In the genomic region with DNA sequence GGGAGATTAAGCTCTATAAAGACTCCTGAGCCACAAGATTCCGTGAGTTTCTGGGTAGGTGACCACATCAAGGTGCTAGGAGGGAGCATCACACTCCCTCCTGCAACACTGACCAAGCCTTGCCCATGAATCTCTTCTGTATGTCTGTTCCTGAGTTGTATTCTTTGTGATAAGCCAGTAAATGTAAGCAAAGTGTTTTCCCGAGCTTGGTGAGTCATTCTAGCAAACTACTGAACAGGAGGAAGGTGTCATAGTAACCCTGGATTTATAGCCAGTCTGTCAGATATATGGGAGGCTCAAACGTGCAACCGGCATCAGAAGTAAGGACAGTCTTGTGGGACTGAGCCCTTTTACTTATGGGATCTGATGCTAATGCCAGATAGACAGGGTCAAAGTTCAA, we compare ENCODE assay signal across 29 cellular contexts.
DNase-seq lines count a peak whose midpoint lies in the region; FAIRE-seq and TF ChIP-seq lines count a peak whose summit lies in the region.
"Had no signal": no experiment of that assay in that cellular context is flagged by ENCODE, and none has a peak within 500 bp of the region (broad histone marks: within the 10 kb centered on the region; RNA-seq: fewer than 3 reads in every experiment).

No MANE protein-coding gene starts in this region.

- 42 to 43% methylated on average over 4 of the region's 4 CpGs for WGBS in tibial nerve, 2 donors

- H4K20me1 ChIP-seq in PC-9 (ENCODE audit: insufficient read depth), result no peaks in the 10 kb centered on the region
- no peaks in the 10 kb centered on the region for H4K20me1 ChIP-seq in fibroblast of lung (ENCODE audit: control insufficient read depth, extremely low read depth, insufficient read depth, low read length)

- POLR2A ChIA-PET in PC-9 (lab: Charles Lee; ENCODE audit: unreplicated experiment), result no interaction called here

- H3F3A ChIP-seq in PC-9 (ENCODE audit: insufficient read depth, low read depth), result no peaks in the 10 kb centered on the region

- H3K27ac Mint-ChIP-seq in type B pancreatic cell, result no peak overlapping the region
- H3K27ac Mint-ChIP-seq: activated naive CD4-positive, alpha-beta T cell treated with anti-CD3 and anti-CD28 coated beads, Interleukin-2, amount 50 U/mL, for 24 hours; stimulated activated naive CD8-positive, alpha-beta T cell treated with anti-CD3 and anti-CD28 coated beads, Interleukin-15, amount 100 ng/mL, for 72 hours; WTC11 had no signal

- no peak for TF ChIP-seq EP300 in tibial nerve (IDR thresholded peaks at IDR 0.05)

- peaks cover 4% of the 10 kb centered on the region for H3K4me1 Mint-ChIP-seq in type B pancreatic cell (ENCODE audit: unreplicated experiment)
- H3K4me1 Mint-ChIP-seq: activated naive CD4-positive, alpha-beta T cell treated with anti-CD3 and anti-CD28 coated beads, Interleukin-2, amount 50 U/mL, for 24 hours; stimulated activated naive CD8-positive, alpha-beta T cell treated with anti-CD3 and anti-CD28 coated beads, Interleukin-15, amount 100 ng/mL, for 72 hours had no signal

- H3K4me3 Mint-ChIP-seq in type B pancreatic cell, result no peak overlapping the region
- H3K4me3 Mint-ChIP-seq: activated naive CD4-positive, alpha-beta T cell treated with anti-CD3 and anti-CD28 coated beads, Interleukin-2, amount 50 U/mL, for 24 hours; neural crest cell; stimulated activated naive CD8-positive, alpha-beta T cell treated with anti-CD3 and anti-CD28 coated beads, Interleukin-15, amount 100 ng/mL, for 72 hours; WTC11 had no signal

- H3K4me3 ChIP-seq in PC-9 (no peak overlapping the region), fibroblast of lung (replicated peaks in 1 of 4; ENCODE audit: control extremely low read depth in 1 of 4, insufficient read depth in 1 of 4, low read depth in 3 of 4, low read length in 4 of 4) (no peak overlapping the region), tibial nerve (no peak overlapping the region)
- H3K4me3 ChIP-seq: lung, sigmoid colon, thyroid gland had no signal

- H3K4me1 ChIP-seq in PC-9 (replicated peaks; ENCODE audit: insufficient read depth) (0 out of 2 replicates have a peak, but pooled peaks cover 4% of the 10 kb centered on the region), fibroblast of lung (ENCODE audit: control insufficient read depth, extremely low read depth, insufficient read depth, low read length) (no peaks in the 10 kb centered on the region), tibial nerve (no peaks in the 10 kb centered on the region)
- H3K4me1 ChIP-seq: sigmoid colon, thyroid gland had no signal

- CTCF ChIA-PET in PC-9 (lab: Charles Lee), result no interaction called here

- peak overlapping the region; percentile 8; the same call in 1 of the 2 replicates for H3K4me2 ChIP-seq in PC-9
- no peak overlapping the region for H3K4me2 ChIP-seq in fibroblast of lung (ENCODE audit: extremely low read depth, insufficient read depth, low read length)

- TF ChIP-seq POLR2A in H54 (IDR thresholded peaks at IDR 0.05; ENCODE audit: low read depth, low read length) (no peak), tibial nerve (IDR thresholded peaks at IDR 0.05) (no peak)

- no peaks in the 10 kb centered on the region for H3K9me2 ChIP-seq in PC-9 (ENCODE audit: insufficient read depth)

- no peaks in the 10 kb centered on the region for H3K9me3 Mint-ChIP-seq in type B pancreatic cell
- H3K9me3 Mint-ChIP-seq: activated naive CD4-positive, alpha-beta T cell treated with anti-CD3 and anti-CD28 coated beads, Interleukin-2, amount 50 U/mL, for 24 hours; neural crest cell had no signal

- DNase-seq in H54 (ENCODE audit: insufficient read length, low spot score) (no peak), PC-9 (no peak), fibroblast of lung (ENCODE audit: low read depth in 2 of 2) (peak; percentile 3 to 54), renal cortical epithelial cell (ENCODE audit: low read depth) (peak; percentile 59), tibial nerve (ENCODE audit: low spot score in 2 of 2) (no peak), type B pancreatic cell (ENCODE audit: extremely low spot score, unreplicated experiment) (no peak), NCI-H2081 (lab: John Stamatoyannopoulos, UW) (no peak)
- DNase-seq in stimulated activated CD4-positive, alpha-beta T cell treated with anti-CD3 and anti-CD28 coated beads, Interleukin-2, amount 100 ng/mL, for 48 hours, result no peak
- DNase-seq: anterior cingulate cortex; cerebellar nuclear complex; foreskin melanocyte; NCI-H1092 treated with DMSO at 0.1 percent for 48 hours; NCI-H2081 treated with DMSO at 0.1 percent for 48 hours; NCI-H82; posterior cingulate gyrus; SHP77; sigmoid colon; stimulated activated CD4-positive, alpha-beta T cell treated with anti-CD3 and anti-CD28 coated beads, Interleukin-15, amount 100 ng/mL, for 24 hours; stimulated activated naive CD8-positive, alpha-beta T cell treated with anti-CD3 and anti-CD28 coated beads, Interleukin-15, amount 100 ng/mL, for 72 hours; T-helper 9 cell; thyroid gland had no signal

- H3K9me3 ChIP-seq in PC-9 (ENCODE audit: insufficient read depth, low read depth) (peaks cover 14% of the 10 kb centered on the region), fibroblast of lung (ENCODE audit: control insufficient read depth, insufficient read depth, low read depth, low read length) (no peaks in the 10 kb centered on the region), tibial nerve (no peaks in the 10 kb centered on the region)
- H3K9me3 ChIP-seq: sigmoid colon, thyroid gland had no signal

- no peaks in the 10 kb centered on the region for H3K27me3 Mint-ChIP-seq in type B pancreatic cell
- H3K27me3 Mint-ChIP-seq: activated naive CD4-positive, alpha-beta T cell treated with anti-CD3 and anti-CD28 coated beads, Interleukin-2, amount 50 U/mL, for 24 hours; stimulated activated naive CD8-positive, alpha-beta T cell treated with anti-CD3 and anti-CD28 coated beads, Interleukin-15, amount 100 ng/mL, for 72 hours had no signal

- H3K36me3 Mint-ChIP-seq in type B pancreatic cell, result no peaks in the 10 kb centered on the region
- H3K36me3 Mint-ChIP-seq: activated naive CD4-positive, alpha-beta T cell treated with anti-CD3 and anti-CD28 coated beads, Interleukin-2, amount 50 U/mL, for 24 hours; WTC11 had no signal

- H2AFZ ChIP-seq in PC-9 (no peak overlapping the region; the same call in 1 of the 2 replicates), fibroblast of lung (ENCODE audit: low read length) (no peak overlapping the region)

- FAIRE-seq in H54 (lab: Jason Lieb, UNC), result peak; percentile 84
- FAIRE-seq: D721Med, HepG2, islet of Langerhans had no signal

- H3K27ac ChIP-seq in PC-9, result no peak overlapping the region
- H3K27ac ChIP-seq in fibroblast of lung (ENCODE audit: insufficient read depth, low read length), result no peak overlapping the region
- no peak overlapping the region for H3K27ac ChIP-seq in tibial nerve
- H3K27ac ChIP-seq: C4-2B, sigmoid colon, thyroid gland had no signal

- H3K27me3 ChIP-seq in PC-9 (ENCODE audit: insufficient read depth, low read depth) (no peaks in the 10 kb centered on the region), fibroblast of lung (ENCODE audit: control insufficient read depth, insufficient read depth, low read length) (no peaks in the 10 kb centered on the region), tibial nerve (no peaks in the 10 kb centered on the region)
- H3K27me3 ChIP-seq: sigmoid colon, thyroid gland had no signal

- no peaks in the 10 kb centered on the region for H3K36me3 ChIP-seq in PC-9 (ENCODE audit: low read depth)
- H3K36me3 ChIP-seq in fibroblast of lung (ENCODE audit: control insufficient read depth, insufficient read depth, low read length), result no peaks in the 10 kb centered on the region
- no peaks in the 10 kb centered on the region for H3K36me3 ChIP-seq in tibial nerve
- H3K36me3 ChIP-seq: sigmoid colon, thyroid gland had no signal

- H3K9ac ChIP-seq in fibroblast of lung (ENCODE audit: insufficient read depth, low read length), result no peak overlapping the region

- H3K79me2 ChIP-seq in PC-9 (ENCODE audit: low read depth) (no peaks in the 10 kb centered on the region), fibroblast of lung (ENCODE audit: control insufficient read depth, insufficient read depth, low read length) (no peaks in the 10 kb centered on the region)

- intact Hi-C loops in PC-9 (cut with micrococcal nuclease; ENCODE audit: unreplicated experiment), result no loop called here

- no peak for TF ChIP-seq CTCF in PC-9 (conservative IDR thresholded peaks at IDR 0.05)
- TF ChIP-seq CTCF in fibroblast of lung (conservative IDR thresholded peaks at IDR 0.05 in 1 of 2, IDR thresholded peaks at IDR 0.05 in 1 of 2; ENCODE audit: low read depth in 1 of 2, low read length in 2 of 2), result no peak
- TF ChIP-seq CTCF in tibial nerve (IDR thresholded peaks at IDR 0.05), result no peak
- no peak for TF ChIP-seq CTCF in type B pancreatic cell (conservative IDR thresholded peaks at IDR 0.05)

- no TSS peak for BruUV-seq in PC-9 (replicated peaks; lab: Mats Ljungman, UMichigan)

Comparison
In these comparisons a context has a peak if more than half of its experiments do, and no peak if none do; other contexts are left out.
1. DNase-seq: peak in fibroblast of lung (2 of 2) and renal cortical epithelial cell (single experiment); none in H54 (single experiment), PC-9 (0 of 2), stimulated activated CD4-positive, alpha-beta T cell treated with anti-CD3 and anti-CD28 coated beads, Interleukin-2, amount 100 ng/mL, for 48 hours (0 of 2), tibial nerve (0 of 2), type B pancreatic cell (single experiment) and NCI-H2081 (0 of 2).